Comparison of ENCODE assay signal across 17 cellular contexts in the genomic region with DNA sequence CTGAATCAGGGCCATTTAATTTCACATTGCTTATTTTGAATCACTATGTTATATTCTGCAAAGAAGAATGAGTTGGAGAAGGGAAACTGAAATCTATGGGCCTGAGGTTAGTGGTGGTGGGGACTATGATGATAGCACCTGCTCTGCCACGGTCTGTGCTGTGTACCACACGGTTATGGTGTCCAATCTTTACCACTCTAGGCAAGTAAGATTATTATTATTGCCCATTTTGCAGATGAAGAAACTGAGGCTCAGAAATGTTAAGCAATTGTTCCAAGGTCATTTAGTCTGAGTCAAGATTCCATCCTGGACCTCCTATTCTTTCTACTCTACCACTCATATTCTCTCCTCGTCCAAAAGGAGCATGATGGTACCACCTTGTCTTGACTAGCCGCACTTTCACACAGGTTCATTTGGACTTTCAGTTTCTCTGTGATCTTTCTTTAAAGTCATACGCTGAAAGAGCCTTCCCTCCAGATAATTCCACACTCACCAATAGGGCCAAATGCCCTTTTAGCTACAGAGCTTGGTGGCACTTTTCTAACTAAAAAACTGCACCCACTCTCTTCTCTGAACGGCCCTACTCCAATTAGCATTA. TPM values are rescaled to one million over a fixed set of nuclear protein-coding genes. Genes with fewer than 3 reads are reported as not detected.
DNase-seq lines count a peak whose midpoint lies in the region; ATAC-seq, FAIRE-seq and TF ChIP-seq lines count a peak whose summit lies in the region.
"Had no signal": no experiment of that assay in that cellular context is flagged by ENCODE, and none has a peak within 500 bp of the region (broad histone marks: within the 10 kb centered on the region; RNA-seq: fewer than 3 reads in every experiment).

No MANE protein-coding gene starts in this region.

- H3K27me3 ChIP-seq in HepG2 (ENCODE audit: control insufficient read depth in 1 of 2, insufficient read depth in 2 of 2, low read length in 2 of 2) = no peaks in the 10 kb centered on the region
- H3K27me3 ChIP-seq in right lobe of liver = no peaks in the 10 kb centered on the region
- H3K27me3 ChIP-seq: cardiac muscle cell, transverse colon had no signal

- H3K4me1 ChIP-seq in HepG2 (ENCODE audit: insufficient read depth, low read length) = peaks cover 35% of the 10 kb centered on the region
- peaks cover 0 to 24% (median 0%) of the 10 kb centered on the region in 4 donors for H3K4me1 ChIP-seq in right lobe of liver
- H3K4me1 ChIP-seq: prostate gland had no signal

- no peaks in the 10 kb centered on the region for H3K79me2 ChIP-seq in HepG2 (ENCODE audit: insufficient read depth, low read length)

- no peaks in the 10 kb centered on the region for H4K20me1 ChIP-seq in HepG2 (ENCODE audit: insufficient read depth, low read length)

- H3K4me1 Mint-ChIP-seq in activated naive CD8-positive, alpha-beta T cell treated with anti-CD3 and anti-CD28 coated beads, Interleukin-2, amount 10 ng/mL, durations not matched to agents 7 days and 5 days = peaks cover 78% of the 10 kb centered on the region

- H3K9me3 Mint-ChIP-seq in activated naive CD8-positive, alpha-beta T cell treated with anti-CD3 and anti-CD28 coated beads, Interleukin-2, amount 10 ng/mL, durations not matched to agents 7 days and 5 days = peaks cover 2% of the 10 kb centered on the region

- TF ChIP-seq EP300 in HepG2 (IDR thresholded peaks at IDR 0.05; ENCODE audit: low read depth in 2 of 2, low read length in 2 of 2) (no peak), HepG2 (CRISPR knock-in tag; IDR thresholded peaks at IDR 0.05; ENCODE audit: borderline replicate concordance) (no peak)

- CTCF ChIA-PET in HepG2 (lab: Yijun Ruan, JAX; ENCODE audit: low intra/inter-chr PET ratio, low total read pairs) (no interaction called here), GM10248 (lab: Yijun Ruan, JAX) (interaction anchor here (1.0 to 9.0 kb wide), 8 partner anchors 11 to 107 kb away, joined by 3 to 90 read pairs (median 3); no protein-coding TSS in a partner anchor)

- H3K4me3 ChIP-seq in HepG2 (replicated peaks in 1 of 3; ENCODE audit: insufficient read depth in 1 of 3, low read depth in 2 of 3, low read length in 3 of 3) = no peak overlapping the region
- H3K4me3 ChIP-seq in right lobe of liver = no peak overlapping the region
- H3K4me3 ChIP-seq: cardiac muscle cell, prostate gland, transverse colon had no signal

- no peaks in the 10 kb centered on the region for H3K27me3 Mint-ChIP-seq in activated naive CD8-positive, alpha-beta T cell treated with anti-CD3 and anti-CD28 coated beads, Interleukin-2, amount 10 ng/mL, durations not matched to agents 7 days and 5 days

- no peak for FAIRE-seq in HepG2 (lab: Jason Lieb, UNC)
- FAIRE-seq: D721Med, kidney had no signal

- H3K4me3 Mint-ChIP-seq in activated naive CD8-positive, alpha-beta T cell treated with anti-CD3 and anti-CD28 coated beads, Interleukin-2, amount 10 ng/mL, durations not matched to agents 7 days and 5 days = peak overlapping the region; percentile 10

- BruUV-seq in HepG2 (replicated peaks; lab: Mats Ljungman, UMichigan) = no TSS peak

- intact Hi-C loops in HepG2 (cut with micrococcal nuclease; ENCODE audit: unreplicated experiment) = no loop called here
- intact Hi-C loops in right lobe of liver (cut with DNase I) = no loop called here

- H3K9me3 ChIP-seq in HepG2 (ENCODE audit: low read length) (no peaks in the 10 kb centered on the region), right lobe of liver (no peaks in the 10 kb centered on the region)
- H3K9me3 ChIP-seq: prostate gland, transverse colon had no signal

- H3K36me3 ChIP-seq in HepG2 (replicated peaks in 1 of 2; ENCODE audit: control insufficient read depth in 1 of 2, insufficient read depth in 2 of 2, low read length in 2 of 2) (no peaks in the 10 kb centered on the region), right lobe of liver (no peaks in the 10 kb centered on the region)
- H3K36me3 ChIP-seq: cardiac muscle cell, prostate gland, transverse colon had no signal

- TF ChIP-seq CTCF in HepG2 (CRISPR knock-in tag; IDR thresholded peaks at IDR 0.05) = no peak
- TF ChIP-seq CTCF in right lobe of liver (IDR thresholded peaks at IDR 0.05) = no peak
- no peak for TF ChIP-seq CTCF in GM10248 (IDR thresholded peaks at IDR 0.05; ENCODE audit: control extremely low read depth, extremely low read depth, low read depth, missing control alignments)

- no peak overlapping the region for H3K9ac ChIP-seq in HepG2 (ENCODE audit: insufficient read depth, low read depth, low read length)

- no peak for DNase-seq in HepG2 (ENCODE audit: low spot score)
- no peak for DNase-seq in right lobe of liver
- no peak for DNase-seq in activated naive CD8-positive, alpha-beta T cell treated with anti-CD3 and anti-CD28 coated beads, Interleukin-2, amount 10 ng/mL, durations not matched to agents 7 days and 5 days
- DNase-seq in iPS-NIHi11 (ENCODE audit: low spot score) = no peak
- no peak for DNase-seq in activated naive CD4-positive, alpha-beta T cell treated with Interleukin-2 at 50 U/mL for 16 hours
- no peak for DNase-seq in GM10248 (ENCODE audit: extremely low spot score)
- DNase-seq: activated naive CD4-positive, alpha-beta T cell; kidney; NCI-H2081; NCI-H774; transverse colon had no signal

- H3K4me2 ChIP-seq in HepG2 (ENCODE audit: low read depth, low read length) = no peak overlapping the region

- POLR2A ChIA-PET in HepG2 (lab: Yijun Ruan, JAX) = interaction anchor here (0.5 to 1.0 kb wide), 2 partner anchors 18 to 56 kb away, joined by 3 read pairs; no protein-coding TSS in a partner anchor
- POLR2A ChIA-PET in activated naive CD8-positive, alpha-beta T cell treated with anti-CD3 and anti-CD28 coated beads, Interleukin-2, amount 10 ng/mL, durations not matched to agents 7 days and 5 days (lab: Charles Lee) = interaction anchor here (0.5 to 2.0 kb wide), 4 partner anchors 55 to 204 kb away, joined by 3 to 11 read pairs (median 4); partner anchors contain the start of genes NOL7 and TBC1D7
- POLR2A ChIA-PET in GM10248 (lab: Yijun Ruan, JAX) = no interaction called here

- H3K36me3 Mint-ChIP-seq in activated naive CD8-positive, alpha-beta T cell treated with anti-CD3 and anti-CD28 coated beads, Interleukin-2, amount 10 ng/mL, durations not matched to agents 7 days and 5 days = peaks cover 13% of the 10 kb centered on the region

- WGBS in HepG2 (ENCODE audit: low lambda C conversion rate) = 92% methylated on average over 6 of the region's 6 CpGs
- WGBS in right lobe of liver (ENCODE audit: insufficient coverage, low coverage, low lambda C conversion rate, missing lambda C conversion rate) = 64% methylated on average over 6 of the region's 6 CpGs

- H3K27ac ChIP-seq in HepG2 (ENCODE audit: extremely low read length, insufficient read depth, low read length) (no peak overlapping the region), right lobe of liver (no peak overlapping the region)
- H3K27ac ChIP-seq: cardiac muscle cell, prostate gland had no signal

- TF ChIP-seq RAD21 in HepG2 (CRISPR knock-in tag; IDR thresholded peaks at IDR 0.05) = no peak

- ATAC-seq in HepG2 (no peak), right lobe of liver (no peak), HG02981 (IDR thresholded peaks at IDR 0.05; ENCODE audit: unreplicated experiment) (peak; percentile 21), HG02763 (IDR thresholded peaks at IDR 0.05; ENCODE audit: unreplicated experiment) (no peak)
- ATAC-seq in activated naive CD8-positive, alpha-beta T cell treated with anti-CD3 and anti-CD28 coated beads, Interleukin-2, amount 10 ng/mL, durations not matched to agents 7 days and 5 days (ENCODE audit: low read depth) = no peak
- ATAC-seq: Right ventricle myocardium inferior had no signal

- TF ChIP-seq POLR2A in HepG2 (IDR thresholded peaks at IDR 0.05; ENCODE audit: insufficient read depth in 1 of 2, low read depth in 2 of 2, low read length in 2 of 2) (no peak), right lobe of liver (IDR thresholded peaks at IDR 0.05) (no peak)

- in situ Hi-C loops in HepG2 (cut with HindIII; ENCODE audit: extremely low pct_ligation_motif_present, low pct_unique_long_range_greater_than_20kb) = no loop called here

- no peak overlapping the region for H2AFZ ChIP-seq in HepG2 (ENCODE audit: low read length)

- peak overlapping the region; percentile 89 for H3K27ac Mint-ChIP-seq in activated naive CD8-positive, alpha-beta T cell treated with anti-CD3 and anti-CD28 coated beads, Interleukin-2, amount 10 ng/mL, durations not matched to agents 7 days and 5 days

TF ChIP-seq in HepG2, 621 proteins besides CTCF, POLR2A, EP300 and RAD21 (continues in another document):
- TF ChIP-seq ZNF629 (CRISPR knock-in tag; conservative IDR thresholded peaks at IDR 0.05) (peak; percentile 82), ZNF713 (CRISPR knock-in tag; IDR thresholded peaks at IDR 0.05) (no peak)
- TF ChIP-seq, protein P1, sequence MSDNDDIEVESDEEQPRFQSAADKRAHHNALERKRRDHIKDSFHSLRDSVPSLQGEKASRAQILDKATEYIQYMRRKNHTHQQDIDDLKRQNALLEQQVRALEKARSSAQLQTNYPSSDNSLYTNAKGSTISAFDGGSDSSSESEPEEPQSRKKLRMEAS (IDR thresholded peaks at IDR 0.05) = peak; percentile 2; the same call in 1 of the 2 replicates

RNA-seq across cellular contexts. Expression of gene GFOD1, which starts 56.2 kb away (rescaled TPM):
- total RNA-seq in HepG2 (2016; rRNA removed; fragmentation: Illumina TruSeq; extraction: Trizol) (6.4 TPM in 2 replicates), right lobe of liver (1 to 10 TPM; 5.4 to 8.5 (median 7.5) TPM)
- 1.1 TPM in 2 replicates for total RNA-seq in HepG2 (2016; cell fraction: cytosol; rRNA removed; fragmentation: Illumina TruSeq; extraction: Trizol; ENCODE audit: low read depth)
- total RNA-seq in HepG2 (2016; cell fraction: insoluble cytoplasmic fraction; rRNA removed; fragmentation: Illumina TruSeq; extraction: Trizol) = 5.1 and 7.1 TPM in 2 replicates
- total RNA-seq in HepG2 (2016; cell fraction: membrane; rRNA removed; fragmentation: Illumina TruSeq; extraction: Trizol) = 3.3 and 3.7 TPM in 2 replicates
- total RNA-seq in HepG2 (2016; cell fraction: nucleus; rRNA removed; fragmentation: Illumina TruSeq; extraction: Trizol) = 11.3 and 14.8 TPM in 2 replicates
- polyA plus RNA-seq in HepG2 (2011; rRNA removed) = 1.8 and 1.9 TPM in 2 replicates
- polyA plus RNA-seq in HepG2 (2011; cell fraction: cytosol; rRNA removed) = 1.1 and 1.2 TPM in 2 replicates
- 3.9 TPM in 2 replicates for polyA plus RNA-seq in HepG2 (2011; cell fraction: nucleus; rRNA removed)
- 0.56 and 0.64 TPM in 2 replicates for polyA plus RNA-seq in HepG2 (2012)
- 0.99 and 1.2 TPM in 2 replicates for polyA plus RNA-seq in HepG2 (2016; cell fraction: cytosol; fragmentation: Illumina TruSeq; extraction: Trizol; ENCODE audit: low read depth)
- 2.9 and 3.7 TPM in 2 replicates for polyA plus RNA-seq in HepG2 (2016; cell fraction: insoluble cytoplasmic fraction; fragmentation: Illumina TruSeq; extraction: Trizol; ENCODE audit: low read depth)
- 2.2 and 2.5 TPM in 2 replicates for polyA plus RNA-seq in HepG2 (2016; cell fraction: membrane; fragmentation: Illumina TruSeq; extraction: Trizol; ENCODE audit: low read depth)
- polyA plus RNA-seq in HepG2 (2016; cell fraction: nucleus; fragmentation: Illumina TruSeq; extraction: Trizol; ENCODE audit: insufficient read depth, low read depth) = 8.2 and 9.4 TPM in 2 replicates
- 10.2 and 14.8 TPM in 2 replicates for polyA minus RNA-seq in HepG2 (2011; rRNA and poly(A)+ RNA removed; ENCODE audit: low replicate concordance)
- polyA minus RNA-seq in HepG2 (2011; cell fraction: cytosol; rRNA and poly(A)+ RNA removed) = 1.8 and 2.1 TPM in 2 replicates
- 6.7 and 7.7 TPM in 2 replicates for polyA minus RNA-seq in HepG2 (2011; cell fraction: nucleus; rRNA and poly(A)+ RNA removed)
- 1 to 10 TPM; 5.2 to 5.9 TPM for total RNA-seq in activated naive CD8-positive, alpha-beta T cell treated with anti-CD3 and anti-CD28 coated beads, Interleukin-2, amount 10 ng/mL, durations not matched to agents 7 days and 5 days
